ENCODE assay signal across 8 cellular contexts in genomic region chr16:56643080-56643778, GRCh38. TPM values are rescaled to one million over a fixed set of nuclear protein-coding genes. Genes with fewer than 3 reads are reported as not detected.
A peak's percentile ranks its signal among the peaks of the same experiment; 100 is the strongest.
DNase-seq lines count a peak whose midpoint lies in the region; ATAC-seq and TF ChIP-seq lines count a peak whose summit lies in the region.

No MANE protein-coding gene starts in this region.

- H3K4me2 ChIP-seq in trophoblast cell (ENCODE audit: low read length): no peak overlapping the region

- intact Hi-C loops in activated T-helper 1 cell treated with anti-CD3 and anti-CD28 coated beads, Interleukin-12 subunit alpha, Interleukin-12 subunit beta, Interleukin-2, Interleukin-4 antibody, amounts not matched to agents 30 ng/mL and 10 ng/mL and 1 ng/mL, durations not matched to agents 14 hours and 24 hours and 36 hours (cut with micrococcal nuclease): loop anchor here (1.0 to 2.0 kb wide), 7 partner anchors 14 to 66 kb away; partner anchors contain the start of genes MT1E, MT1F, MT1X and MT2A

- TF ChIP-seq CTCF in gastroesophageal sphincter (IDR thresholded peaks at IDR 0.05): peak in 3 of 4 experiments; percentile 39 to 67 (median 45)
- peak; percentile 38 to 73 (median 51) for TF ChIP-seq CTCF in upper lobe of left lung (IDR thresholded peaks at IDR 0.05)

- H3K36me3 ChIP-seq in gastroesophageal sphincter (no peaks in the 10 kb centered on the region), trophoblast cell (ENCODE audit: control insufficient read depth in 1 of 2, insufficient read depth in 2 of 2, low read length in 2 of 2) (no peaks in the 10 kb centered on the region), upper lobe of left lung (no peaks in the 10 kb centered on the region)

- H2AK5ac ChIP-seq in trophoblast cell (ENCODE audit: low read length): no peak overlapping the region

- H3K4me3 ChIP-seq in gastroesophageal sphincter (peak overlapping the region; percentile 32 to 45), trophoblast cell (ENCODE audit: low read depth, low read length) (no peak overlapping the region), upper lobe of left lung (peak overlapping the region in 3 of 4 donors; percentile 37 to 48 (median 47))

- TF ChIP-seq EP300 in gastroesophageal sphincter (IDR thresholded peaks at IDR 0.05): no peak
- TF ChIP-seq EP300 in upper lobe of left lung (IDR thresholded peaks at IDR 0.05): peak; percentile 13 to 94 (median 82)

- H3K9me3 ChIP-seq in gastroesophageal sphincter: no peaks in the 10 kb centered on the region
- H3K9me3 ChIP-seq in trophoblast cell (ENCODE audit: insufficient read depth, low read depth, low read length): peaks cover 4% of the 10 kb centered on the region
- no peaks in the 10 kb centered on the region for H3K9me3 ChIP-seq in upper lobe of left lung

- peaks cover 52% of the 10 kb centered on the region for H3K27me3 Mint-ChIP-seq in activated T-helper 1 cell treated with anti-CD3 and anti-CD28 coated beads, Interleukin-12 subunit alpha, Interleukin-12 subunit beta, Interleukin-2, Interleukin-4 antibody, amounts not matched to agents 30 ng/mL and 10 ng/mL and 1 ng/mL, durations not matched to agents 14 hours and 24 hours and 36 hours (ENCODE audit: insufficient read depth)

- H3K14ac ChIP-seq in trophoblast cell (ENCODE audit: low read length): no peak overlapping the region

- H4K12ac ChIP-seq in trophoblast cell (ENCODE audit: low read depth, low read length): no peak overlapping the region

- H3K4ac ChIP-seq in trophoblast cell (ENCODE audit: low read depth, low read length): no peak overlapping the region

- H3K4me1 Mint-ChIP-seq in activated T-helper 1 cell treated with anti-CD3 and anti-CD28 coated beads, Interleukin-12 subunit alpha, Interleukin-12 subunit beta, Interleukin-2, Interleukin-4 antibody, amounts not matched to agents 30 ng/mL and 10 ng/mL and 1 ng/mL, durations not matched to agents 14 hours and 24 hours and 36 hours (ENCODE audit: low read depth): peaks cover 25% of the 10 kb centered on the region

- CTCF ChIA-PET in HEK293T (lab: Yijun Ruan, JAX): no interaction called here

- ATAC-seq in gastroesophageal sphincter (peak; percentile 90), upper lobe of left lung (ENCODE audit: low FRiP score in 2 of 2) (peak; percentile 90 to 95)

- no peak overlapping the region for H3K27ac Mint-ChIP-seq in activated T-helper 1 cell treated with anti-CD3 and anti-CD28 coated beads, Interleukin-12 subunit alpha, Interleukin-12 subunit beta, Interleukin-2, Interleukin-4 antibody, amounts not matched to agents 30 ng/mL and 10 ng/mL and 1 ng/mL, durations not matched to agents 14 hours and 24 hours and 36 hours

- H3K23ac ChIP-seq in trophoblast cell (ENCODE audit: low read length): no peak overlapping the region

- WGBS in gastroesophageal sphincter (ENCODE audit: low coverage in 1 of 2), 2 donors: 80% methylated on average over 1 of the region's 42 CpGs; no CpG with 5 or more reads in 1 of the 2 donors
- no CpG with 5 or more reads among the region's 42 CpGs for WGBS in trophoblast cell (ENCODE audit: extremely low coverage, insufficient coverage, insufficient read length)
- 8 to 15% methylated on average over 28 to 37 of the region's 42 CpGs for WGBS in upper lobe of left lung, 2 donors

- H4K8ac ChIP-seq in trophoblast cell (ENCODE audit: low read depth, low read length): no peak overlapping the region

- H3K9ac ChIP-seq in trophoblast cell (ENCODE audit: low read length): no peak overlapping the region

- no peaks in the 10 kb centered on the region for H3K9me3 Mint-ChIP-seq in activated T-helper 1 cell treated with anti-CD3 and anti-CD28 coated beads, Interleukin-12 subunit alpha, Interleukin-12 subunit beta, Interleukin-2, Interleukin-4 antibody, amounts not matched to agents 30 ng/mL and 10 ng/mL and 1 ng/mL, durations not matched to agents 14 hours and 24 hours and 36 hours

- H2BK12ac ChIP-seq in trophoblast cell (ENCODE audit: low read length): no peak overlapping the region

- H2BK120ac ChIP-seq in trophoblast cell (ENCODE audit: insufficient read depth, low read length, poor library complexity): no peak overlapping the region

- no peak overlapping the region for H2AFZ ChIP-seq in trophoblast cell (ENCODE audit: insufficient read depth, low read length, poor library complexity)

- DNase-seq in NCI-H2107 treated with DMSO at 0.1 percent for 48 hours (lab: John Stamatoyannopoulos, UW; ENCODE audit: unreplicated experiment) (peak; percentile 16), NCI-H2107 (lab: John Stamatoyannopoulos, UW) (no peak), NCI-H226 (peak; percentile 88), trophoblast cell (peak; percentile 83 to 85), upper lobe of left lung (peak; percentile 91 to 93), HEK293T (ENCODE audit: extremely low spot score) (no peak)
- DNase-seq in activated T-helper 1 cell treated with anti-CD3 and anti-CD28 coated beads, Interleukin-12 subunit alpha, Interleukin-12 subunit beta, Interleukin-2, Interleukin-4 antibody, amounts not matched to agents 30 ng/mL and 10 ng/mL and 1 ng/mL, durations not matched to agents 14 hours and 24 hours and 36 hours (ENCODE audit: low spot score): peak; percentile 75

- H3K4me1 ChIP-seq in gastroesophageal sphincter (peaks cover 0 to 30% (median 17%) of the 10 kb centered on the region in 3 donors), trophoblast cell (ENCODE audit: control insufficient read depth in 1 of 2, insufficient read depth in 2 of 2, low read length in 2 of 2) (peaks cover under 1 to 3% of the 10 kb centered on the region in 2 experiments), upper lobe of left lung (peaks cover 22 to 30% (median 26%) of the 10 kb centered on the region in 4 donors)

- H3K79me1 ChIP-seq in trophoblast cell (ENCODE audit: low read length): no peaks in the 10 kb centered on the region

- no peaks in the 10 kb centered on the region for H3K79me2 ChIP-seq in trophoblast cell (ENCODE audit: control insufficient read depth, insufficient read depth, low read length, poor library complexity)

- H3K27ac ChIP-seq in gastroesophageal sphincter (peak overlapping the region in 3 of 4 donors; percentile 53 to 61 (median 58)), trophoblast cell (ENCODE audit: low read depth, low read length) (no peak overlapping the region), upper lobe of left lung (peak overlapping the region in 3 of 4 donors; percentile 53 to 64 (median 54))

- POLR2A ChIA-PET in HEK293T (lab: Yijun Ruan, JAX): no interaction called here

- H3K18ac ChIP-seq in trophoblast cell (ENCODE audit: low read length): no peak overlapping the region

- H3K4me3 Mint-ChIP-seq in activated T-helper 1 cell treated with anti-CD3 and anti-CD28 coated beads, Interleukin-12 subunit alpha, Interleukin-12 subunit beta, Interleukin-2, Interleukin-4 antibody, amounts not matched to agents 30 ng/mL and 10 ng/mL and 1 ng/mL, durations not matched to agents 14 hours and 24 hours and 36 hours: peak overlapping the region; percentile 70

- TF ChIP-seq POLR2A in gastroesophageal sphincter (IDR thresholded peaks at IDR 0.05): no peak
- TF ChIP-seq POLR2A in upper lobe of left lung (IDR thresholded peaks at IDR 0.05): peak in 1 of 4 donors; percentile 11

- no peak overlapping the region for H2BK5ac ChIP-seq in trophoblast cell (ENCODE audit: low read depth, low read length, poor library complexity)

- H4K91ac ChIP-seq in trophoblast cell (ENCODE audit: low read depth, low read length): no peak overlapping the region

- H3K27me3 ChIP-seq in gastroesophageal sphincter (peaks cover 91% of the 10 kb centered on the region), trophoblast cell (ENCODE audit: insufficient read depth, low read length) (peaks cover 73% of the 10 kb centered on the region), upper lobe of left lung (peaks cover 0 to 4% (median 1%) of the 10 kb centered on the region in 4 donors)

- H3K36me3 Mint-ChIP-seq in activated T-helper 1 cell treated with anti-CD3 and anti-CD28 coated beads, Interleukin-12 subunit alpha, Interleukin-12 subunit beta, Interleukin-2, Interleukin-4 antibody, amounts not matched to agents 30 ng/mL and 10 ng/mL and 1 ng/mL, durations not matched to agents 14 hours and 24 hours and 36 hours (ENCODE audit: low read depth): no peaks in the 10 kb centered on the region

TF ChIP-seq in HEK293T, 16 proteins besides CTCF, POLR2A, EP300 and RAD21 (continues in another document):
- TF ChIP-seq NFRKB (IDR thresholded peaks at IDR 0.05): no peak

RNA-seq across cellular contexts. Expression of gene MT1A, which starts 4.8 kb away (rescaled TPM):
- 0.60 and 4.1 TPM in 2 replicates for total RNA-seq in activated T-helper 1 cell treated with anti-CD3 and anti-CD28 coated beads, Interleukin-12 subunit alpha, Interleukin-12 subunit beta, Interleukin-2, Interleukin-4 antibody, amounts not matched to agents 30 ng/mL and 10 ng/mL and 1 ng/mL, durations not matched to agents 14 hours and 24 hours and 36 hours
- 100 to 1,000 TPM in 1 of 4 donors, 10 to 100 TPM in 1, 1 to 10 TPM in 1, not detected in 1; 9.9 to 171 (median 25.5) TPM for total RNA-seq in gastroesophageal sphincter
- polyA plus RNA-seq in trophoblast cell (2013): 0.33 and 0.39 TPM in 2 replicates
- total RNA-seq in upper lobe of left lung: 10 to 100 TPM in 4 of 6 donors, 1 to 10 TPM in 1, not detected in 1; 5.4 to 59.1 (median 13.4) TPM

RNA-seq across cellular contexts. Expression of gene MT1B, which starts 8.5 kb away (rescaled TPM):
- not detected in 2 replicates for total RNA-seq in activated T-helper 1 cell treated with anti-CD3 and anti-CD28 coated beads, Interleukin-12 subunit alpha, Interleukin-12 subunit beta, Interleukin-2, Interleukin-4 antibody, amounts not matched to agents 30 ng/mL and 10 ng/mL and 1 ng/mL, durations not matched to agents 14 hours and 24 hours and 36 hours
- not detected for total RNA-seq in gastroesophageal sphincter
- not detected in 2 replicates for polyA plus RNA-seq in trophoblast cell (2013)
- total RNA-seq in upper lobe of left lung: not detected

RNA-seq across cellular contexts. Expression of gene MT1M, which starts 10.8 kb away (rescaled TPM):
- total RNA-seq in activated T-helper 1 cell treated with anti-CD3 and anti-CD28 coated beads, Interleukin-12 subunit alpha, Interleukin-12 subunit beta, Interleukin-2, Interleukin-4 antibody, amounts not matched to agents 30 ng/mL and 10 ng/mL and 1 ng/mL, durations not matched to agents 14 hours and 24 hours and 36 hours: not detected in 2 replicates
- total RNA-seq in gastroesophageal sphincter (10 to 100 TPM in 2 of 4 donors, 1 to 10 TPM in 2; 2.6 to 36.9 (median 6.9) TPM), upper lobe of left lung (100 to 1,000 TPM in 1 of 6 donors, 10 to 100 TPM in 4, 1 to 10 TPM in 1; 8.4 to 194 (median 37.0) TPM)
- 0.70 and 1.2 TPM in 2 replicates for polyA plus RNA-seq in trophoblast cell (2013)

RNA-seq across cellular contexts. Expression of gene MT1F, which starts 14.5 kb away (rescaled TPM):
- total RNA-seq in activated T-helper 1 cell treated with anti-CD3 and anti-CD28 coated beads, Interleukin-12 subunit alpha, Interleukin-12 subunit beta, Interleukin-2, Interleukin-4 antibody, amounts not matched to agents 30 ng/mL and 10 ng/mL and 1 ng/mL, durations not matched to agents 14 hours and 24 hours and 36 hours: 4.3 and 5.2 TPM in 2 replicates
- total RNA-seq in gastroesophageal sphincter (1 to 10 TPM in 2 of 4 donors, not detected in 2; 1.7 to 4.6 TPM), upper lobe of left lung (10 to 100 TPM in 2 of 6 donors, 1 to 10 TPM in 4; 4.7 to 21.0 (median 8.6) TPM)
- 61.2 and 70.5 TPM in 2 replicates for polyA plus RNA-seq in trophoblast cell (2013)

RNA-seq across cellular contexts. Expression of gene MT1E, which starts 17.6 kb away (rescaled TPM):
- total RNA-seq in activated T-helper 1 cell treated with anti-CD3 and anti-CD28 coated beads, Interleukin-12 subunit alpha, Interleukin-12 subunit beta, Interleukin-2, Interleukin-4 antibody, amounts not matched to agents 30 ng/mL and 10 ng/mL and 1 ng/mL, durations not matched to agents 14 hours and 24 hours and 36 hours: 135 TPM in 2 replicates
- total RNA-seq in gastroesophageal sphincter (100 to 1,000 TPM; 101 to 194 (median 144) TPM), upper lobe of left lung (100 to 1,000 TPM in 5 of 6 donors, 10 to 100 TPM in 1; 72.3 to 546 (median 187) TPM)
- 64.0 and 71.5 TPM in 2 replicates for polyA plus RNA-seq in trophoblast cell (2013)

Comparison
In these comparisons a context has a peak if more than half of its experiments do, and no peak if none do; other contexts are left out.
1. DNase-seq: peak in NCI-H2107 treated with DMSO at 0.1 percent for 48 hours (single experiment), NCI-H226 (single experiment), activated T-helper 1 cell treated with anti-CD3 and anti-CD28 coated beads, Interleukin-12 subunit alpha, Interleukin-12 subunit beta, Interleukin-2, Interleukin-4 antibody, amounts not matched to agents 30 ng/mL and 10 ng/mL and 1 ng/mL, durations not matched to agents 14 hours and 24 hours and 36 hours (single experiment), trophoblast cell (2 of 2) and upper lobe of left lung (2 of 2); none in NCI-H2107 (single experiment) and HEK293T (single experiment).